Comparison of ENCODE assay signal across 9 cellular contexts in the genomic region with DNA sequence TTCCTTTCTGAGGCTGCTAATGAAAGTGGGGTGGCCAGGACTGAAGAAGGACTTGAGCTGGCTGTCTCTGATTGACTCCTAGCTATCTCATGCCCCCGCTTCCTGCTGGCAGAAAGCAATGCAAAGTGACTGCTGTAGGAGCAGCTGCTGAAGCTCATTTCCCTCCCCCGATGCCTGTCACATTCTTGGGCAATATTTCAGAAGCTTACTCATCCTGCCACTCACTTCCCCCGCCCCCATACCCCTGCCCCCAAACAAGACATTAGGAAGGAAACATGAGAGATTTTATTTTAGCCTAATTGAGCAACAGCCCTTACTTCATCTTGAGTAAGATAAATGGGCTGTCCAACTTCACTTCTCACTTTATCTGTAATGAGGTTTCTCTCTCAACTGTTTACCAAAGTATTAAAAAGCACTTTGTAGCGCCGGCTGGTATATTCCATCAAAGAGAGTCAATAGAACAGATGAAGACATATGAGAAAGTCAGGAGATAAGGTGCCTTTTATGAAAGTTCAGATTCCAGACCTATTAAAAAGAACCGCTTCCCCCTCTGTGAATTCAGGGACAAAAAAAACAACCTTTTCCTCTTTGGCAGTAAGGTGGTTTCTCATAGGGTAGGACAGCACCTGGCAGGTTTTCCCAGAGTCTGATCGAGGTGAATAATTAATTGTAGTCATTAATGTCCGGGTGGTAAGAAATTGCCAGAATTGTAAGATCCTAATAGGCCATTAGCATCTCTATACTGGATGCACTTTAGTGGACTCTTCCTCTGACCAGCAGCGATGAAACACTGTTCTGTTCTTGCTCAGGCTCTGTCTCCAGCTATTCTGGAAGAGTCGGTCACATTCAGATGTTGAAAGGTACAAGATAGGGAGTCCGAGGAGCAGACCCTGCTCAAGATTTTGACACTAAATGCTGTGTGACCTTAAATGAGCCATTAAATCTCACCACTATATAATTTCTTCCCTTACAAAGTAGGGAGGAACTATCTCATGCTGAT.
DNase-seq lines count a peak whose midpoint lies in the region; ATAC-seq and TF ChIP-seq lines count a peak whose summit lies in the region.
"Had no signal": no experiment of that assay in that cellular context is flagged by ENCODE, and none has a peak within 500 bp of the region (broad histone marks: within the 10 kb centered on the region; RNA-seq: fewer than 3 reads in every experiment).

No MANE protein-coding gene starts in this region.

- peak overlapping the region; percentile 38 for H3K4me3 Mint-ChIP-seq in activated CD4-positive, alpha-beta T cell treated with anti-CD3 and anti-CD28 coated beads for 36 hours
- H3K4me3 Mint-ChIP-seq in chondrocyte (ENCODE audit: unreplicated experiment), result peak overlapping the region; percentile 33
- H3K4me3 Mint-ChIP-seq: CD8-positive, alpha-beta T cell had no signal

- intact Hi-C loops in activated CD4-positive, alpha-beta T cell treated with anti-CD3 and anti-CD28 coated beads for 36 hours (cut with DNase I, micrococcal nuclease), result loop anchor here (1.0 to 2.0 kb wide), 3 partner anchors 70 to 559 kb away; a partner anchor contains a TSS
- intact Hi-C loops in lower lobe of right lung (cut with DNase I), result no loop called here

- no peaks in the 10 kb centered on the region for H3F3A ChIP-seq in SU-DHL-6 (ENCODE audit: insufficient read depth)

- POLR2A ChIA-PET in activated CD4-positive, alpha-beta T cell treated with anti-CD3 and anti-CD28 coated beads for 36 hours (lab: Charles Lee), result interaction anchor here (0.6 kb wide), 1 partner anchor 272 kb away, joined by 3 read pairs; no protein-coding TSS in a partner anchor

- H3K9ac ChIP-seq in SU-DHL-6 (ENCODE audit: low read length), result no peak overlapping the region; the same call in 1 of the 2 replicates

- H3K36me3 ChIP-seq in SU-DHL-6 (ENCODE audit: low read length) (no peaks in the 10 kb centered on the region), lower lobe of right lung (no peaks in the 10 kb centered on the region)

- H3K27ac Mint-ChIP-seq in activated CD4-positive, alpha-beta T cell treated with anti-CD3 and anti-CD28 coated beads for 36 hours, result peak overlapping the region; percentile 86
- H3K27ac Mint-ChIP-seq in chondrocyte (ENCODE audit: unreplicated experiment), result peak overlapping the region; percentile 93
- H3K27ac Mint-ChIP-seq: CD8-positive, alpha-beta T cell had no signal

- CTCF ChIA-PET in activated CD4-positive, alpha-beta T cell treated with anti-CD3 and anti-CD28 coated beads for 36 hours (lab: Charles Lee), result interaction anchor here (0.8 to 1.0 kb wide), 4 partner anchors 8 to 71 kb away, joined by 3 to 6 read pairs (median 4); a partner anchor contains a TSS

- no peaks in the 10 kb centered on the region for H3K27me3 ChIP-seq in SU-DHL-6 (ENCODE audit: low read length)
- H3K27me3 ChIP-seq in lower lobe of right lung (ENCODE audit: low read depth), result no peaks in the 10 kb centered on the region

- no peak for TF ChIP-seq CTCF in SU-DHL-6 (IDR thresholded peaks at IDR 0.05; ENCODE audit: insufficient read depth, low read length, poor library complexity, severe bottlenecking)
- no peak for TF ChIP-seq CTCF in chondrocyte (IDR thresholded peaks at IDR 0.05)
- no peak for TF ChIP-seq CTCF in lower lobe of right lung (IDR thresholded peaks at IDR 0.05)

- H3K9me3 Mint-ChIP-seq in activated CD4-positive, alpha-beta T cell treated with anti-CD3 and anti-CD28 coated beads for 36 hours (ENCODE audit: low read depth), result no peaks in the 10 kb centered on the region
- H3K9me3 Mint-ChIP-seq in chondrocyte (ENCODE audit: low read depth), result no peaks in the 10 kb centered on the region
- H3K9me3 Mint-ChIP-seq: CD8-positive, alpha-beta T cell had no signal

- DNase-seq in activated CD4-positive, alpha-beta T cell treated with anti-CD3 and anti-CD28 coated beads for 36 hours, result peak; percentile 84
- no peak for DNase-seq in activated CD4-positive, alpha-beta T cell treated with anti-CD3 and anti-CD28 coated beads for 1 hour
- DNase-seq in NCI-H1417 (lab: John Stamatoyannopoulos, UW) (peak; percentile 61 to 92 (median 87)), chondrocyte (ENCODE audit: low spot score) (no peak), lower lobe of right lung (peak; percentile 73)
- DNase-seq in stimulated activated CD8-positive, alpha-beta memory T cell treated with anti-CD3 and anti-CD28 coated beads, Interleukin-12 subunit alpha, Interleukin-12 subunit beta, amount 100 ng/mL, for 24 hours (ENCODE audit: extremely low read depth), result peak; percentile 10

- H3K9me2 ChIP-seq in SU-DHL-6 (replicated peaks; ENCODE audit: insufficient read depth, low read length), result no peaks in the 10 kb centered on the region

- ATAC-seq in activated CD4-positive, alpha-beta T cell treated with anti-CD3 and anti-CD28 coated beads for 36 hours, result peak; percentile 100
- ATAC-seq in HG02852 (IDR thresholded peaks at IDR 0.05; ENCODE audit: unreplicated experiment) (peak; percentile 96), lower lobe of right lung (peak; percentile 91 to 96)
- ATAC-seq: CD8-positive, alpha-beta T cell had no signal

- H3K4me1 Mint-ChIP-seq in activated CD4-positive, alpha-beta T cell treated with anti-CD3 and anti-CD28 coated beads for 36 hours, result peaks cover 26% of the 10 kb centered on the region
- peaks cover 45% of the 10 kb centered on the region for H3K4me1 Mint-ChIP-seq in chondrocyte (ENCODE audit: low read depth)

- H3K27ac ChIP-seq in SU-DHL-6 (ENCODE audit: low read depth, low read length) (no peak overlapping the region), lower lobe of right lung (peak overlapping the region; percentile 59)

- H2AFZ ChIP-seq in SU-DHL-6 (ENCODE audit: low read depth, low read length, severe bottlenecking), result peak overlapping the region; percentile 63

- H3K4me3 ChIP-seq in SU-DHL-6 (ENCODE audit: insufficient read depth, low read length, poor library complexity, severe bottlenecking), result no peak overlapping the region
- H3K4me3 ChIP-seq in lower lobe of right lung, result no peak overlapping the region

- no peaks in the 10 kb centered on the region for H3K36me3 Mint-ChIP-seq in activated CD4-positive, alpha-beta T cell treated with anti-CD3 and anti-CD28 coated beads for 36 hours (ENCODE audit: low read depth)
- no peaks in the 10 kb centered on the region for H3K36me3 Mint-ChIP-seq in chondrocyte (ENCODE audit: low read depth)
- H3K36me3 Mint-ChIP-seq: CD8-positive, alpha-beta T cell had no signal

- H3K9me3 ChIP-seq in SU-DHL-6 (ENCODE audit: insufficient read depth, low read length) (no peaks in the 10 kb centered on the region), lower lobe of right lung (no peaks in the 10 kb centered on the region)

- H3K79me2 ChIP-seq in SU-DHL-6 (ENCODE audit: insufficient read depth, low read length), result no peaks in the 10 kb centered on the region

- no peaks in the 10 kb centered on the region for H4K20me1 ChIP-seq in SU-DHL-6 (ENCODE audit: low read depth, low read length)

- peak overlapping the region; percentile 51 for H3K4me2 ChIP-seq in SU-DHL-6 (ENCODE audit: low read depth, low read length, poor library complexity, severe bottlenecking)

- H3K4me1 ChIP-seq in lower lobe of right lung, result peaks cover 32% of the 10 kb centered on the region

- H3K27me3 Mint-ChIP-seq in activated CD4-positive, alpha-beta T cell treated with anti-CD3 and anti-CD28 coated beads for 36 hours, result no peaks in the 10 kb centered on the region
- H3K27me3 Mint-ChIP-seq in chondrocyte (ENCODE audit: low read depth), result no peaks in the 10 kb centered on the region

Comparison
In these comparisons a context has a peak if more than half of its experiments do, and no peak if none do; other contexts are left out.
1. DNase-seq: peak in activated CD4-positive, alpha-beta T cell treated with anti-CD3 and anti-CD28 coated beads for 36 hours (single experiment), NCI-H1417 (3 of 3), lower lobe of right lung (single experiment) and stimulated activated CD8-positive, alpha-beta memory T cell treated with anti-CD3 and anti-CD28 coated beads, Interleukin-12 subunit alpha, Interleukin-12 subunit beta, amount 100 ng/mL, for 24 hours (single experiment); none in activated CD4-positive, alpha-beta T cell treated with anti-CD3 and anti-CD28 coated beads for 1 hour (single experiment) and chondrocyte (single experiment).
2. Peak in every context shown above with its lines, with median percentiles within 50 percentile points of each other: ATAC-seq.